8 cellular contexts compared by ENCODE assay signal in genomic region chr17:7238418-7239090, GRCh38. TPM values are rescaled to one million over a fixed set of nuclear protein-coding genes. Genes with fewer than 3 reads are reported as not detected.
A peak's percentile ranks its signal among the peaks of the same experiment; 100 is the strongest.
DNase-seq lines count a peak whose midpoint lies in the region; ATAC-seq and TF ChIP-seq lines count a peak whose summit lies in the region.

No MANE protein-coding gene starts in this region.

- peaks cover 53% of the 10 kb centered on the region for H3F3A ChIP-seq in MM.1S (ENCODE audit: insufficient read depth, low read length)

- peak overlapping the region; percentile 89 for H3K9ac ChIP-seq in MM.1S (ENCODE audit: low read length)

- no peak for ATAC-seq in left lung
- ATAC-seq in GM18519 (IDR thresholded peaks at IDR 0.05; ENCODE audit: low FRiP score, unreplicated experiment) = no peak
- ATAC-seq in HG03378 (IDR thresholded peaks at IDR 0.05; ENCODE audit: unreplicated experiment) = no peak

- H3K27me3 ChIP-seq in Caco-2 (replicated peaks; ENCODE audit: control insufficient read depth, insufficient read depth, low read length) = no peaks in the 10 kb centered on the region
- no peaks in the 10 kb centered on the region for H3K27me3 ChIP-seq in MM.1S (replicated peaks; ENCODE audit: insufficient read depth, low read length)
- no peaks in the 10 kb centered on the region for H3K27me3 ChIP-seq in brain microvascular endothelial cell (replicated peaks)
- no peaks in the 10 kb centered on the region for H3K27me3 ChIP-seq in left lung

- intact Hi-C loops in Caco-2 (cut with micrococcal nuclease; ENCODE audit: unreplicated experiment) (loop anchor here (1.0 kb wide), 1 partner anchor 14 kb away; the partner anchor contains the start of gene ELP5), left lung (cut with DNase I) (no loop called here)

- no peaks in the 10 kb centered on the region for H3K9me3 ChIP-seq in Caco-2
- H3K9me3 ChIP-seq in MM.1S (replicated peaks; ENCODE audit: insufficient read depth, low read length) = no peaks in the 10 kb centered on the region
- H3K9me3 ChIP-seq in left lung = no peaks in the 10 kb centered on the region

- no peak for DNase-seq in Caco-2
- DNase-seq in MM.1S = peak; percentile 33
- DNase-seq in brain microvascular endothelial cell = no peak
- DNase-seq in left lung = peak; percentile 55 to 73
- peak in 12 of 49 donors; percentile 25 to 51 (median 42) for DNase-seq in substantia nigra (lab: John Stamatoyannopoulos, UW)
- no peak for DNase-seq in NCI-H2029 treated with DMSO at 0.1 percent for 48 hours (lab: John Stamatoyannopoulos, UW)

- H3K27ac Mint-ChIP-seq in Caco-2 (ENCODE audit: unreplicated experiment) = peak overlapping the region; percentile 82

- peak overlapping the region; percentile 93 for H3K4me3 Mint-ChIP-seq in Caco-2 (ENCODE audit: unreplicated experiment)

- peaks cover 72% of the 10 kb centered on the region for H3K79me2 ChIP-seq in MM.1S (ENCODE audit: low read length)

- H3K36me3 Mint-ChIP-seq in Caco-2 (ENCODE audit: insufficient read depth, unreplicated experiment) = peaks cover 74% of the 10 kb centered on the region

- H3K4me2 ChIP-seq in MM.1S (ENCODE audit: low read depth, low read length) = peak overlapping the region; percentile 55; the same call in 1 of the 2 replicates

- CTCF ChIA-PET in Caco-2 (lab: Charles Lee) = interaction anchor here (0.7 to 1.4 kb wide), 3 partner anchors 18 to 71 kb away, joined by 3 to 4 read pairs (median 3); no protein-coding TSS in a partner anchor

- H3K9me3 Mint-ChIP-seq in Caco-2 (ENCODE audit: unreplicated experiment) = no peaks in the 10 kb centered on the region

- H4K20me1 ChIP-seq in MM.1S (ENCODE audit: insufficient read depth, low read length) = no peaks in the 10 kb centered on the region

- H3K4me3 ChIP-seq in Caco-2 (ENCODE audit: low read depth, low read length) = peak overlapping the region; percentile 77
- H3K4me3 ChIP-seq in MM.1S (ENCODE audit: low read length) = peak overlapping the region; percentile 91
- H3K4me3 ChIP-seq in brain microvascular endothelial cell (ENCODE audit: low read depth, low read length) = peak overlapping the region; percentile 94
- peak overlapping the region; percentile 86 to 99 for H3K4me3 ChIP-seq in left lung

- no TSS peak for BruUV-seq in Caco-2 (replicated peaks; lab: Mats Ljungman, UMichigan)

- H3K27me3 Mint-ChIP-seq in Caco-2 (ENCODE audit: insufficient read depth, unreplicated experiment) = peaks cover 3% of the 10 kb centered on the region

- H2AFZ ChIP-seq in MM.1S (ENCODE audit: low read length) = peak overlapping the region; percentile 29

- in situ Hi-C loops in brain microvascular endothelial cell (cut with HindIII; ENCODE audit: low pct_ligation_motif_present, low sequenced_read_pairs) = no loop called here

- H3K9me2 ChIP-seq in MM.1S (replicated peaks; ENCODE audit: insufficient read depth, low read length) = no peaks in the 10 kb centered on the region

- TF ChIP-seq CTCF in Caco-2 (IDR thresholded peaks at IDR 0.05; ENCODE audit: insufficient read depth in 1 of 2, low read depth in 1 of 2, low read length in 1 of 2, severe bottlenecking in 1 of 2, unreplicated experiment in 1 of 2) = no peak
- no peak for TF ChIP-seq CTCF in MM.1S (IDR thresholded peaks at IDR 0.05; ENCODE audit: low read length)
- TF ChIP-seq CTCF in brain microvascular endothelial cell (IDR thresholded peaks at IDR 0.05; ENCODE audit: low read depth, low read length, missing control alignments) = no peak
- TF ChIP-seq CTCF in left lung (IDR thresholded peaks at IDR 0.05) = no peak

- POLR2A ChIA-PET in Caco-2 (lab: Charles Lee) = no interaction called here

- H3K27ac ChIP-seq in MM.1S (ENCODE audit: low read length) (peak overlapping the region; percentile 48; the same call in 1 of the 2 replicates), brain microvascular endothelial cell (peak overlapping the region; percentile 51), left lung (peak overlapping the region; percentile 89 to 96), substantia nigra (ENCODE audit: low read depth, low read length, poor library complexity, severe bottlenecking) (peak overlapping the region; percentile 96)

- H3K36me3 ChIP-seq in Caco-2 (ENCODE audit: control insufficient read depth, insufficient read depth, low read length) (no peaks in the 10 kb centered on the region; the same call in 1 of the 2 replicates), MM.1S (replicated peaks; ENCODE audit: insufficient read depth, low read length) (no peaks in the 10 kb centered on the region; the same call in 1 of the 2 replicates), brain microvascular endothelial cell (replicated peaks) (peaks cover 41% of the 10 kb centered on the region), left lung (peaks cover 0 to 37% of the 10 kb centered on the region in 2 donors)

- peaks cover 22% of the 10 kb centered on the region for H3K4me1 Mint-ChIP-seq in Caco-2 (ENCODE audit: low read depth, unreplicated experiment)

- peaks cover 6% of the 10 kb centered on the region; the same call in 1 of the 2 replicates for H3K4me1 ChIP-seq in Caco-2
- peaks cover 30% of the 10 kb centered on the region for H3K4me1 ChIP-seq in MM.1S (ENCODE audit: low read length)
- H3K4me1 ChIP-seq in left lung = peaks cover 24 to 61% of the 10 kb centered on the region in 2 donors

RNA-seq across cellular contexts. Expression of gene PHF23, which starts 0.7 kb away (rescaled TPM):
- total RNA-seq in Caco-2 (2022) (20.5 and 20.6 TPM in 2 replicates), left lung (10 to 100 TPM; 31.1 to 45.4 TPM)

RNA-seq across cellular contexts. Expression of gene GABARAP, which starts 3.7 kb away (rescaled TPM):
- total RNA-seq in Caco-2 (2022) (129 and 140 TPM in 2 replicates), left lung (100 to 1,000 TPM; 545 to 559 TPM)

RNA-seq across cellular contexts. Expression of gene DVL2, which starts 4.2 kb away (rescaled TPM):
- total RNA-seq in Caco-2 (2022) = 38.3 and 41.3 TPM in 2 replicates
- total RNA-seq in left lung = 10 to 100 TPM; 36.9 to 46.3 TPM

RNA-seq across cellular contexts. Expression of gene CTDNEP1, which starts 13.0 kb away (rescaled TPM):
- total RNA-seq in Caco-2 (2022) (68.6 and 71.1 TPM in 2 replicates), left lung (100 to 1,000 TPM; 134 to 171 TPM)

RNA-seq across cellular contexts. Expression of gene ELP5, which starts 13.5 kb away (rescaled TPM):
- total RNA-seq in Caco-2 (2022) (43.2 and 43.3 TPM in 2 replicates), left lung (10 to 100 TPM; 26.5 to 46.6 TPM)

Comparison
In these comparisons a context has a peak if more than half of its experiments do, and no peak if none do; other contexts are left out.
1. DNase-seq: peak in MM.1S (single experiment) and left lung (2 of 2); none in Caco-2 (0 of 2), brain microvascular endothelial cell (single experiment) and NCI-H2029 treated with DMSO at 0.1 percent for 48 hours (single experiment).
2. Peak in every context shown above with its lines, with median percentiles within 50 percentile points of each other: H3K4me3 ChIP-seq and H3K27ac ChIP-seq.